In the genomic region with DNA sequence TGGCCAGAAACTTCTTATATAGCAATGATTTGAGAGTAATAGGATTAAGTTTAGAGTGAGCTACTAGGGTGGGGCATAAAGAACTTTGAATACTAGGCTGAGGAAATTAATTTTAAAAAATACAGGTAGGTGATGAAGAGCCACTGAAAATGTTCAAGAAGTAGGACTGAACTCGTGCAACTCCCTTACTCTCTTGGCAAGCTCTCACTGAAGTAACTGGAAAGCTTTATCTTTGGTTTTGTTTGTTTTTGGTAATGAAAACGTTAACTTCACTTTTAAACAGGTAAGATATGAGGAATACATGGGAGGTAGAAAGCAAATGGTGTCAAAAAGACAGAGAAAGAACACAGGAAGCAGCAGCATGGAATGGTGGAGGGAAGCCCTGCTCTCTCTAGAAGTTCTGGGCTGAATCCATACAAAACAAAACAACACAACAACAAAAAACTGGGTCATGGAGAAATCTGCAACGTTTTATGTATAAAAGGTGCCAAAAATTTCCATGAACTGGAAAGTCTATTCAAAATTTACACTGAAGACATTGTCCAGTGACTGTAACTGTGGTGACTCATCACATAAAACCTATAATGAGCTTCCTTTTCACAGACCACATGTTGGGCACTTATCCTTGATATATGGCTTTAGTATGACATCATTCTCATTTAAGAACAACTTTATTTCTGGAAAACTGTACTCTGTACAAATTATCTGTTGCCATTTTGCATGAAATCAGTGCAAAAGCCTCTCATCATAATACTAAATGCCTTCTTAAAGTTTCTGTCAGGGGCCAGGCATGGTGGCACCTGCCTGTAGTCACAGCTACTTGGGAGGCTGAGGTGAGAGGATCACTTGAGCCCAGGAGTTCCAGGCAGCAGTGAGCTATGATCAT, we compare ENCODE assay signal across 8 cellular contexts.
DNase-seq lines count a peak whose midpoint lies in the region; ATAC-seq and TF ChIP-seq lines count a peak whose summit lies in the region.

No MANE protein-coding gene starts in this region.

- H3K4me3 ChIP-seq in sigmoid colon = no peak overlapping the region

- H3K9me3 ChIP-seq in sigmoid colon = no peaks in the 10 kb centered on the region

- TF ChIP-seq EP300 in sigmoid colon (IDR thresholded peaks at IDR 0.05) = peak in 3 of 4 donors; percentile 42 to 74 (median 54)

- DNase-seq in SKM-1 treated with dmso at 0.1 percent for 144 hours (lab: John Stamatoyannopoulos, UW; ENCODE audit: unreplicated experiment) (peak; percentile 25), SKM-1 (lab: John Stamatoyannopoulos, UW; ENCODE audit: unreplicated experiment) (no peak), M059J (ENCODE audit: low read depth) (peak; percentile 94), sigmoid colon (no peak)
- no peak for DNase-seq in central memory CD8-positive, alpha-beta T cell (ENCODE audit: low spot score in 2 of 2)
- DNase-seq in activated naive CD4-positive, alpha-beta T cell treated with anti-CD3 and anti-CD28 coated beads, Interleukin-2, amount 50 U/mL, for 72 hours (ENCODE audit: low spot score in 2 of 2) = no peak
- DNase-seq in stimulated activated CD4-positive, alpha-beta T cell treated with anti-CD3 and anti-CD28 coated beads, Interleukin-4, amount 100 ng/mL, for 4 hours = no peak
- no peak for DNase-seq in activated T-helper 2 cell treated with anti-CD3 and anti-CD28 coated beads, Interferon-gamma antibody, Interleukin-2, Interleukin-4, amounts not matched to agents 10 μg/mL and 5 μg/mL and 100 μg/mL, durations not matched to agents 14 hours and 24 hours and 36 hours (ENCODE audit: low spot score)

- WGBS in sigmoid colon, 2 donors = 10 to 39% methylated on average over 3 of the region's 3 CpGs

- no peak for ATAC-seq in central memory CD8-positive, alpha-beta T cell (replicated peaks; ENCODE audit: extremely low read depth, poor library complexity, severe bottlenecking)
- no peak for ATAC-seq in activated naive CD4-positive, alpha-beta T cell treated with anti-CD3 and anti-CD28 coated beads, Interleukin-2, amount 50 U/mL, for 72 hours

- no peak for TF ChIP-seq POLR2A in sigmoid colon (IDR thresholded peaks at IDR 0.05)

- peaks cover 4% of the 10 kb centered on the region for H3K4me1 Mint-ChIP-seq in central memory CD8-positive, alpha-beta T cell
- H3K4me1 Mint-ChIP-seq in activated T-helper 2 cell treated with anti-CD3 and anti-CD28 coated beads, Interferon-gamma antibody, Interleukin-2, Interleukin-4, amounts not matched to agents 10 μg/mL and 5 μg/mL and 100 μg/mL, durations not matched to agents 14 hours and 24 hours and 36 hours (ENCODE audit: low read depth) = peaks cover 5% of the 10 kb centered on the region

- intact Hi-C loops in sigmoid colon (cut with DNase I) = no loop called here
- intact Hi-C loops in activated T-helper 2 cell treated with anti-CD3 and anti-CD28 coated beads, Interferon-gamma antibody, Interleukin-2, Interleukin-4, amounts not matched to agents 10 μg/mL and 5 μg/mL and 100 μg/mL, durations not matched to agents 14 hours and 24 hours and 36 hours (cut with micrococcal nuclease) = no loop called here

- peak overlapping the region; percentile 1 for H3K27ac Mint-ChIP-seq in central memory CD8-positive, alpha-beta T cell (ENCODE audit: low read depth)
- H3K27ac Mint-ChIP-seq in activated naive CD4-positive, alpha-beta T cell treated with anti-CD3 and anti-CD28 coated beads, Interleukin-2, amount 50 U/mL, for 72 hours = no peak overlapping the region
- no peak overlapping the region for H3K27ac Mint-ChIP-seq in activated T-helper 2 cell treated with anti-CD3 and anti-CD28 coated beads, Interferon-gamma antibody, Interleukin-2, Interleukin-4, amounts not matched to agents 10 μg/mL and 5 μg/mL and 100 μg/mL, durations not matched to agents 14 hours and 24 hours and 36 hours

- H3K27me3 Mint-ChIP-seq in central memory CD8-positive, alpha-beta T cell = no peaks in the 10 kb centered on the region
- peaks cover 1% of the 10 kb centered on the region for H3K27me3 Mint-ChIP-seq in activated T-helper 2 cell treated with anti-CD3 and anti-CD28 coated beads, Interferon-gamma antibody, Interleukin-2, Interleukin-4, amounts not matched to agents 10 μg/mL and 5 μg/mL and 100 μg/mL, durations not matched to agents 14 hours and 24 hours and 36 hours (ENCODE audit: low read depth)

- no peak for TF ChIP-seq CTCF in sigmoid colon (IDR thresholded peaks at IDR 0.05)

- peaks cover 0 to 18% (median 10%) of the 10 kb centered on the region in 4 donors for H3K4me1 ChIP-seq in sigmoid colon

- no peaks in the 10 kb centered on the region for H3K36me3 Mint-ChIP-seq in central memory CD8-positive, alpha-beta T cell (ENCODE audit: insufficient read depth)
- H3K36me3 Mint-ChIP-seq in activated naive CD4-positive, alpha-beta T cell treated with anti-CD3 and anti-CD28 coated beads, Interleukin-2, amount 50 U/mL, for 72 hours = peaks cover 0 to 3% of the 10 kb centered on the region in 2 donors
- H3K36me3 Mint-ChIP-seq in activated T-helper 2 cell treated with anti-CD3 and anti-CD28 coated beads, Interferon-gamma antibody, Interleukin-2, Interleukin-4, amounts not matched to agents 10 μg/mL and 5 μg/mL and 100 μg/mL, durations not matched to agents 14 hours and 24 hours and 36 hours (ENCODE audit: low read depth) = no peaks in the 10 kb centered on the region

- H3K27me3 ChIP-seq in sigmoid colon = peaks cover 0 to 5% (median 0%) of the 10 kb centered on the region in 3 donors

- H3K36me3 ChIP-seq in sigmoid colon = no peaks in the 10 kb centered on the region

- no peak overlapping the region for H3K4me3 Mint-ChIP-seq in central memory CD8-positive, alpha-beta T cell
- H3K4me3 Mint-ChIP-seq in activated T-helper 2 cell treated with anti-CD3 and anti-CD28 coated beads, Interferon-gamma antibody, Interleukin-2, Interleukin-4, amounts not matched to agents 10 μg/mL and 5 μg/mL and 100 μg/mL, durations not matched to agents 14 hours and 24 hours and 36 hours (ENCODE audit: low read depth) = no peak overlapping the region

- H3K27ac ChIP-seq in sigmoid colon = peak overlapping the region in 2 of 4 donors; percentile 44 to 45

- H3K9me3 Mint-ChIP-seq in central memory CD8-positive, alpha-beta T cell = no peaks in the 10 kb centered on the region
- peaks cover 4 to 11% of the 10 kb centered on the region in 2 donors for H3K9me3 Mint-ChIP-seq in activated naive CD4-positive, alpha-beta T cell treated with anti-CD3 and anti-CD28 coated beads, Interleukin-2, amount 50 U/mL, for 72 hours
- no peaks in the 10 kb centered on the region for H3K9me3 Mint-ChIP-seq in activated T-helper 2 cell treated with anti-CD3 and anti-CD28 coated beads, Interferon-gamma antibody, Interleukin-2, Interleukin-4, amounts not matched to agents 10 μg/mL and 5 μg/mL and 100 μg/mL, durations not matched to agents 14 hours and 24 hours and 36 hours

Comparison
In these comparisons a context has a peak if more than half of its experiments do, and no peak if none do; other contexts are left out.
1. DNase-seq: peak in SKM-1 treated with dmso at 0.1 percent for 144 hours (single experiment) and M059J (single experiment); none in SKM-1 (single experiment), central memory CD8-positive, alpha-beta T cell (0 of 2), sigmoid colon (single experiment), activated naive CD4-positive, alpha-beta T cell treated with anti-CD3 and anti-CD28 coated beads, Interleukin-2, amount 50 U/mL, for 72 hours (0 of 2), stimulated activated CD4-positive, alpha-beta T cell treated with anti-CD3 and anti-CD28 coated beads, Interleukin-4, amount 100 ng/mL, for 4 hours (0 of 2) and activated T-helper 2 cell treated with anti-CD3 and anti-CD28 coated beads, Interferon-gamma antibody, Interleukin-2, Interleukin-4, amounts not matched to agents 10 μg/mL and 5 μg/mL and 100 μg/mL, durations not matched to agents 14 hours and 24 hours and 36 hours (single experiment).